In the genomic region with DNA sequence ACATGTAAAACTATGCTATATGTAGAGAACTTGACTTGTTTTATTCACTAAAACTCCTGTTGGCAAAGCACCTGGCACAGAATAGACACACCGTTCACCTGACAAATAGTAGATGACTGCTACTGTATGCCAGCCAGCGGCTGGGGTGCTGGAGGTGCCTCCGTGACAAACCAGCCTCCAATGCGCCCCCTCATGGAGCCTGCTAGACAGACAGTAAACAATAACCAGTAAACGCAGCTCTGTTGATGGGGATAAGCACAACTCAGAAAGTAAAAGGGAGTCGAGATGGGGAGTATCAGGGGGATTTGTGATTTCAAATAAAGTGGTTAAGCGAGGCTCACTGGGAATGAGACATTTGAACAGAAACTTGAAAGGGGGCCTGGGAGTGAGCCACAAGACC, we compare ENCODE assay signal across 9 cellular contexts.
DNase-seq lines count a peak whose midpoint lies in the region; ATAC-seq, FAIRE-seq and TF ChIP-seq lines count a peak whose summit lies in the region.
"Had no signal": no experiment of that assay in that cellular context is flagged by ENCODE, and none has a peak within 500 bp of the region (broad histone marks: within the 10 kb centered on the region; RNA-seq: fewer than 3 reads in every experiment).

No MANE protein-coding gene starts in this region.

- no peak overlapping the region for H3K4me2 ChIP-seq in A549

- DNase-seq in A549 (ENCODE audit: low read depth in 1 of 2, low spot score in 1 of 2): peak; percentile 4 to 22
- peak; percentile 35 for DNase-seq in RWPE1 (ENCODE audit: low spot score)
- peak in 1 of 2 donors; percentile 62 for DNase-seq in foreskin fibroblast
- DNase-seq in COLO829 (ENCODE audit: low spot score): no peak
- DNase-seq in activated effector memory CD4-positive, alpha-beta T cell treated with Interleukin-2 at 50 U/mL for 16 hours: no peak

- H3K4me3 ChIP-seq in A549 (no peak overlapping the region), foreskin fibroblast (ENCODE audit: low read depth in 1 of 2, low read length in 2 of 2) (no peak overlapping the region)

- no peak for TF ChIP-seq POLR2A in A549 (IDR thresholded peaks at IDR 0.05; ENCODE audit: low read length)

- CTCF ChIA-PET in A549 (lab: Yijun Ruan, JAX) (no interaction called here), RWPE1 (lab: Yijun Ruan, JAX) (interaction anchor here (0.6 kb wide), 2 partner anchors 53 to 118 kb away, joined by 3 read pairs; no protein-coding TSS in a partner anchor)

- H3K27ac ChIP-seq in A549: no peak overlapping the region
- no peak overlapping the region for H3K27ac ChIP-seq in RWPE1

- no peaks in the 10 kb centered on the region for H3K4me1 ChIP-seq in A549

- no peaks in the 10 kb centered on the region for H3K9me3 ChIP-seq in A549

- TF ChIP-seq EP300 in A549 (IDR thresholded peaks at IDR 0.05): no peak

- TF ChIP-seq RAD21 in A549 (conservative IDR thresholded peaks at IDR 0.05 in 1 of 2, IDR thresholded peaks at IDR 0.05 in 1 of 2): peak in 1 of 2 experiments; percentile 19; a peak in 1 of 5 replicates

- POLR2A ChIA-PET in A549 (lab: Yijun Ruan, JAX): no interaction called here
- POLR2A ChIA-PET in RWPE1 (lab: Yijun Ruan, JAX; ENCODE audit: low non-redundant PET): no interaction called here

- WGBS in A549 (ENCODE audit: missing lambda C conversion rate): 34% methylated on average over 6 of the region's 7 CpGs

- FAIRE-seq in A549 (lab: Jason Lieb, UNC): no peak

- TF ChIP-seq CTCF in A549 (IDR thresholded peaks at IDR 0.05) (no peak; the same call in 2 of the 3 replicates), GM12872 (IDR thresholded peaks at IDR 0.05; ENCODE audit: insufficient read depth, low read depth, low read length) (peak; percentile 66), RWPE1 (conservative IDR thresholded peaks at IDR 0.05; ENCODE audit: low read depth) (no peak; the same call in 1 of the 2 replicates), foreskin fibroblast (IDR thresholded peaks at IDR 0.05; ENCODE audit: low read depth, low read length) (peak; percentile 53)

- ATAC-seq in A549 (peak in 1 of 2 experiments; percentile 80; a peak in 3 of 6 replicates), GM18517 (IDR thresholded peaks at IDR 0.05; ENCODE audit: unreplicated experiment) (no peak), GM21381 (IDR thresholded peaks at IDR 0.05; ENCODE audit: unreplicated experiment) (no peak)
- ATAC-seq: T-cell had no signal

TF ChIP-seq in A549, 52 proteins besides CTCF, POLR2A, EP300 and RAD21:
- TF ChIP-seq ZFP36 (IDR thresholded peaks at IDR 0.05; ENCODE audit: borderline replicate concordance, partially characterized antibody) (no peak), PHF8 (IDR thresholded peaks at IDR 0.05; ENCODE audit: borderline replicate concordance, low read depth) (no peak), KDM1A (IDR thresholded peaks at IDR 0.05; ENCODE audit: low read depth) (no peak), POLR2AphosphoS2 (conservative IDR thresholded peaks at IDR 0.05; ENCODE audit: low read length) (no peak), CBX2 (IDR thresholded peaks at IDR 0.05; ENCODE audit: borderline replicate concordance, low read depth) (no peak), NFE2L2 (conservative IDR thresholded peaks at IDR 0.05; ENCODE audit: low read length) (no peak), NR3C1 (IDR thresholded peaks at IDR 0.05) (no peak), CHD4 (IDR thresholded peaks at IDR 0.05; ENCODE audit: borderline replicate concordance) (no peak), RFX5 (IDR thresholded peaks at IDR 0.05) (no peak), RARB (CRISPR knock-in tag; IDR thresholded peaks at IDR 0.05) (no peak), GATA3 (IDR thresholded peaks at IDR 0.05; ENCODE audit: borderline replicate concordance) (no peak), HOXB13 (CRISPR knock-in tag; IDR thresholded peaks at IDR 0.05; ENCODE audit: low read depth) (no peak), MAFK (IDR thresholded peaks at IDR 0.05; ENCODE audit: partially characterized antibody) (no peak), HOXA7 (CRISPR knock-in tag; IDR thresholded peaks at IDR 0.05) (no peak), CBX8 (IDR thresholded peaks at IDR 0.05) (no peak), BHLHE40 (IDR thresholded peaks at IDR 0.05; ENCODE audit: low read depth, low read length) (no peak)
- TF ChIP-seq, protein P1, sequence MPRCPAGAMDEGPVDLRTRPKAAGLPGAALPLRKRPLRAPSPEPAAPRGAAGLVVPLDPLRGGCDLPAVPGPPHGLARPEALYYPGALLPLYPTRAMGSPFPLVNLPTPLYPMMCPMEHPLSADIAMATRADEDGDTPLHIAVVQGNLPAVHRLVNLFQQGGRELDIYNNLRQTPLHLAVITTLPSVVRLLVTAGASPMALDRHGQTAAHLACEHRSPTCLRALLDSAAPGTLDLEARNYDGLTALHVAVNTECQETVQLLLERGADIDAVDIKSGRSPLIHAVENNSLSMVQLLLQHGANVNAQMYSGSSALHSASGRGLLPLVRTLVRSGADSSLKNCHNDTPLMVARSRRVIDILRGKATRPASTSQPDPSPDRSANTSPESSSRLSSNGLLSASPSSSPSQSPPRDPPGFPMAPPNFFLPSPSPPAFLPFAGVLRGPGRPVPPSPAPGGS (IDR thresholded peaks at IDR 0.05): no peak
- TF ChIP-seq, protein P2, sequence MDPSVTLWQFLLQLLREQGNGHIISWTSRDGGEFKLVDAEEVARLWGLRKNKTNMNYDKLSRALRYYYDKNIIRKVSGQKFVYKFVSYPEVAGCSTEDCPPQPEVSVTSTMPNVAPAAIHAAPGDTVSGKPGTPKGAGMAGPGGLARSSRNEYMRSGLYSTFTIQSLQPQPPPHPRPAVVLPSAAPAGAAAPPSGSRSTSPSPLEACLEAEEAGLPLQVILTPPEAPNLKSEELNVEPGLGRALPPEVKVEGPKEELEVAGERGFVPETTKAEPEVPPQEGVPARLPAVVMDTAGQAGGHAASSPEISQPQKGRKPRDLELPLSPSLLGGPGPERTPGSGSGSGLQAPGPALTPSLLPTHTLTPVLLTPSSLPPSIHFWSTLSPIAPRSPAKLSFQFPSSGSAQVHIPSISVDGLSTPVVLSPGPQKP (IDR thresholded peaks at IDR 0.05; ENCODE audit: low read depth, low read length): no peak

Comparison
In these comparisons a context has a peak if more than half of its experiments do, and no peak if none do; other contexts are left out.
1. DNase-seq: peak in A549 (2 of 2) and RWPE1 (single experiment); none in COLO829 (single experiment) and activated effector memory CD4-positive, alpha-beta T cell treated with Interleukin-2 at 50 U/mL for 16 hours (single experiment).
2. CTCF ChIP-seq: peak in GM12872 (single experiment) and foreskin fibroblast (single experiment); none in A549 (single experiment) and RWPE1 (single experiment).